In the genomic region with DNA sequence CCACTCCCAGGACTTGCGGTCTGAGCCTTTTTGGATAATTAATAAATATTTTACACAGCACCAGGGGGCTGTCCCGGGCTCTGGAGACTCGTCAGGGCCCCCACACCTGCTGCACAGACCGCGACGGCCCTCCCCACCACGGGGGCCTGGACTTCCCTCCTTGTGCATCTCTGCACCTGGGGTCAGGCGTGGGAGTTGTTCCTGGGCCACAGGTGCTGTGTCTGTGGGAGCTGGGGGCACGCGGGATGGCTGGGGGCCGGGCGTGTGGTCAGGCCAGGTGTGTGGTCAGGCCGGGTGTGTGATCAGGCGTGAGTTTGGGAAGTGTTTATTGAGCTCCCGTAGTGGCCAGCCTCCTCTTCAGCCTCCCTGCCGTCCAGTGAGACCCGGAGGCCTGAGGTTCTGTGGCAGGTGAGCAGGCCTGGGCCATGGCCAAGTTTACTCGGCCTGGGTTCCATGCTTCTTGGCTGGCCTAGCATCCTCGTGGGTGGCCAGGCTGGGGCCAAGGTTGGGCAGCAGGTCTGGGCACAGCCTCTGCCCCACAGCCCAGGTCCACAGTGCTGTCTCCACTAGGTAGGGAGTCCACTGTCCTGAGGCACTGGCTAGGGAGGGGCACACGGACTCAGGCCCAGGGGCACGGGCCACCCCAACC, we compare ENCODE assay signal across 1 cellular context.
TF ChIP-seq lines count a peak whose summit lies in the region.

No MANE protein-coding gene starts in this region.

TF ChIP-seq in IMR-90, 13 proteins besides CTCF, POLR2A, EP300 and RAD21:
- TF ChIP-seq CEBPB (IDR thresholded peaks at IDR 0.05; ENCODE audit: low read depth, low read length) (no peak), BHLHE40 (IDR thresholded peaks at IDR 0.05; ENCODE audit: low read depth, low read length) (no peak), MAZ (IDR thresholded peaks at IDR 0.05; ENCODE audit: borderline replicate concordance, low read depth, low read length) (no peak), MXI1 (IDR thresholded peaks at IDR 0.05; ENCODE audit: borderline replicate concordance, low read depth, low read length) (no peak), FOS (IDR thresholded peaks at IDR 0.05; ENCODE audit: low read depth, low read length) (no peak), NFE2L2 (IDR thresholded peaks at IDR 0.05; ENCODE audit: low read depth, low read length) (no peak), SMC3 (IDR thresholded peaks at IDR 0.05; ENCODE audit: low read depth, low read length) (no peak), RCOR1 (IDR thresholded peaks at IDR 0.05; ENCODE audit: insufficient replicate concordance, low read length) (no peak), CHD1 (IDR thresholded peaks at IDR 0.05; ENCODE audit: low read depth, low read length) (no peak), MAFK (IDR thresholded peaks at IDR 0.05; ENCODE audit: low read depth, low read length) (no peak), RFX5 (IDR thresholded peaks at IDR 0.05; ENCODE audit: low read depth, low read length) (no peak)
- TF ChIP-seq, protein P1, sequence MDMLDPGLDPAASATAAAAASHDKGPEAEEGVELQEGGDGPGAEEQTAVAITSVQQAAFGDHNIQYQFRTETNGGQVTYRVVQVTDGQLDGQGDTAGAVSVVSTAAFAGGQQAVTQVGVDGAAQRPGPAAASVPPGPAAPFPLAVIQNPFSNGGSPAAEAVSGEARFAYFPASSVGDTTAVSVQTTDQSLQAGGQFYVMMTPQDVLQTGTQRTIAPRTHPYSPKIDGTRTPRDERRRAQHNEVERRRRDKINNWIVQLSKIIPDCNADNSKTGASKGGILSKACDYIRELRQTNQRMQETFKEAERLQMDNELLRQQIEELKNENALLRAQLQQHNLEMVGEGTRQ (IDR thresholded peaks at IDR 0.05; ENCODE audit: low read depth, low read length) = no peak
- TF ChIP-seq, protein P2, sequence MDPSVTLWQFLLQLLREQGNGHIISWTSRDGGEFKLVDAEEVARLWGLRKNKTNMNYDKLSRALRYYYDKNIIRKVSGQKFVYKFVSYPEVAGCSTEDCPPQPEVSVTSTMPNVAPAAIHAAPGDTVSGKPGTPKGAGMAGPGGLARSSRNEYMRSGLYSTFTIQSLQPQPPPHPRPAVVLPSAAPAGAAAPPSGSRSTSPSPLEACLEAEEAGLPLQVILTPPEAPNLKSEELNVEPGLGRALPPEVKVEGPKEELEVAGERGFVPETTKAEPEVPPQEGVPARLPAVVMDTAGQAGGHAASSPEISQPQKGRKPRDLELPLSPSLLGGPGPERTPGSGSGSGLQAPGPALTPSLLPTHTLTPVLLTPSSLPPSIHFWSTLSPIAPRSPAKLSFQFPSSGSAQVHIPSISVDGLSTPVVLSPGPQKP (IDR thresholded peaks at IDR 0.05; ENCODE audit: borderline replicate concordance, low read depth, low read length) = no peak
